Comparison of ENCODE assay signal across 17 cellular contexts in the genomic region with DNA sequence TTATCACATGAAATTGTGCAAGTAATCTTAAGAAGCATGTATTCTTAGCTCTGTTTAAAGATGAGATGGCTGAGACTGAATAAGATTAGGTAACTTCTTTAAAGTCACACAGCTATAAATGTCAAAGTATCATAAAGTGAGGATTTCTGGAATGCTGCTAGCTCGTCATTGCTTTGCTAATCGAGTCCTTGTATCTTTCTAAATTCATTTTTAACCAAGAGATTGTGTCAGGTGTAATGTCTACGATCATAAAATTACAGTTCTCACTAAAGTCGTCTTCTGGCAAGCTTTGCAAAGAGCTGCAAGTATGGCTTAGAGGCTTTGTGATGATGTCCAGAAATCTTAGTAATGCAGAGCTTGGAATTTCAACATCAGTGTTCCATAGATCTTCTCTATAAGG.
A peak's percentile ranks its signal among the peaks of the same experiment; 100 is the strongest.
DNase-seq lines count a peak whose midpoint lies in the region; ATAC-seq, FAIRE-seq and TF ChIP-seq lines count a peak whose summit lies in the region.
"Had no signal": no experiment of that assay in that cellular context is flagged by ENCODE, and none has a peak within 500 bp of the region (broad histone marks: within the 10 kb centered on the region; RNA-seq: fewer than 3 reads in every experiment).

No MANE protein-coding gene starts in this region.

- no peaks in the 10 kb centered on the region for H3K9me3 ChIP-seq in pancreas

- TF ChIP-seq CTCF in AG09309 (IDR thresholded peaks at IDR 0.05; ENCODE audit: control insufficient read depth, insufficient read depth, low read depth, low read length, missing control alignments) (no peak), pancreas (IDR thresholded peaks at IDR 0.05) (no peak)

- WGBS in pancreas, 2 donors, result 57 to 68% methylated on average over 4 of the region's 4 CpGs

- no peak overlapping the region for H3K27ac Mint-ChIP-seq in activated T-cell treated with anti-CD3 and anti-CD28 coated beads, Interleukin-2, amount 50 U/mL, for 72 hours
- H3K27ac Mint-ChIP-seq: CD4-positive, alpha-beta T cell; HFFc6 had no signal

- no peaks in the 10 kb centered on the region for H3K4me1 Mint-ChIP-seq in activated T-cell treated with anti-CD3 and anti-CD28 coated beads, Interleukin-2, amount 50 U/mL, for 72 hours (ENCODE audit: low read depth)

- ATAC-seq in pancreas, result no peak
- no peak for ATAC-seq in activated T-cell treated with anti-CD3 and anti-CD28 coated beads, Interleukin-2, amount 50 U/mL, for 72 hours (replicated peaks in 1 of 2)
- ATAC-seq in HG02678 (IDR thresholded peaks at IDR 0.05; ENCODE audit: unreplicated experiment), result no peak
- no peak for ATAC-seq in GM18861 (IDR thresholded peaks at IDR 0.05; ENCODE audit: unreplicated experiment)

- intact Hi-C loops in pancreas (cut with DNase I), result no loop called here

- peak; percentile 28 for DNase-seq in AG09309 (ENCODE audit: low read depth)
- DNase-seq in GM04503 (ENCODE audit: low read depth), result peak; percentile 4
- DNase-seq in amniotic epithelial cell (ENCODE audit: low read depth), result peak; percentile 66
- no peak for DNase-seq in pancreas
- DNase-seq in activated T-cell treated with anti-CD3 and anti-CD28 coated beads, Interleukin-2, amount 50 U/mL, for 72 hours, result no peak
- no peak for DNase-seq in stimulated activated CD4-positive, alpha-beta T cell treated with anti-CD3 and anti-CD28 coated beads, Interleukin-4, amount 100 ng/mL, for 1 hour
- DNase-seq: 8988T; C1 segment of cervical spinal cord; Calu3; CD4-positive, alpha-beta T cell; DMS79 treated with DMSO at 0.1 percent for 48 hours; HCEC 1CT; HFFc6 had no signal

- no peak overlapping the region for H3K27ac ChIP-seq in pancreas
- H3K27ac ChIP-seq: HL-60 had no signal

- H3K36me3 ChIP-seq in pancreas, result no peaks in the 10 kb centered on the region

- H3K9me3 Mint-ChIP-seq in activated T-cell treated with anti-CD3 and anti-CD28 coated beads, Interleukin-2, amount 50 U/mL, for 72 hours, result no peaks in the 10 kb centered on the region
- H3K9me3 Mint-ChIP-seq: CD4-positive, alpha-beta T cell; HFFc6 had no signal

- H3K4me3 Mint-ChIP-seq in activated T-cell treated with anti-CD3 and anti-CD28 coated beads, Interleukin-2, amount 50 U/mL, for 72 hours, result no peak overlapping the region
- H3K4me3 Mint-ChIP-seq: CD4-positive, alpha-beta T cell; HFFc6 had no signal

- peaks cover 6% of the 10 kb centered on the region for H3K27me3 Mint-ChIP-seq in activated T-cell treated with anti-CD3 and anti-CD28 coated beads, Interleukin-2, amount 50 U/mL, for 72 hours (ENCODE audit: low read depth)

- H3K4me3 ChIP-seq in AG09309 (ENCODE audit: control insufficient read depth, low read depth, low read length), result no peak overlapping the region
- H3K4me3 ChIP-seq in pancreas, result no peak overlapping the region

- FAIRE-seq in pancreas (lab: Jason Lieb, UNC), result peak; percentile 80
- FAIRE-seq: GM12891 had no signal

- no peaks in the 10 kb centered on the region for H3K36me3 Mint-ChIP-seq in activated T-cell treated with anti-CD3 and anti-CD28 coated beads, Interleukin-2, amount 50 U/mL, for 72 hours (ENCODE audit: insufficient read depth in 2 of 2)

- no peaks in the 10 kb centered on the region for H3K4me1 ChIP-seq in pancreas

- no peaks in the 10 kb centered on the region for H3K27me3 ChIP-seq in pancreas

Comparison
In these comparisons a context has a peak if more than half of its experiments do, and no peak if none do; other contexts are left out.
1. DNase-seq: peak in AG09309 (single experiment), GM04503 (single experiment) and amniotic epithelial cell (single experiment); none in pancreas (0 of 6), activated T-cell treated with anti-CD3 and anti-CD28 coated beads, Interleukin-2, amount 50 U/mL, for 72 hours (0 of 2) and stimulated activated CD4-positive, alpha-beta T cell treated with anti-CD3 and anti-CD28 coated beads, Interleukin-4, amount 100 ng/mL, for 1 hour (single experiment).